8 cellular contexts compared by ENCODE assay signal in the genomic region with DNA sequence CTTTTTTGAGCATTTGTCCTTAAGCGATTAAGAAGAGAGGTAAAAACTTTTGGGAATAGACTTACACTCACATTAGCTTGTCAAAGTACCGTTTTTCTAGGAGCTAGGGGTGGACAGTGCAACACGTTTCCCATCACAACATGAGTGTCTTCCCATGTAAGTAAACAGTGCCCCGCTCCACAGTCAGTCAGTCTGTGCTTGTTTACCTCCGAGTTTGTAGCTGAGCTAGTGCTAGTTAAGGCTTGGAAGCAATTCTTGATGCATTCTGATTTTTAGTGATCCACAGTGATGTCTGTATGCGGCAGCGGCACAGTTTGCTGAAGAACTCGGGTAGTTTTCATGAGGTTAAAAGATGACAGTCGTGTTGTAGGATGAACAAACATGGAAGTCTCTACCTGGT. TPM values are rescaled to one million over a fixed set of nuclear protein-coding genes. Genes with fewer than 3 reads are reported as not detected.
A peak's percentile ranks its signal among the peaks of the same experiment; 100 is the strongest.
DNase-seq lines count a peak whose midpoint lies in the region; ATAC-seq and TF ChIP-seq lines count a peak whose summit lies in the region.

No MANE protein-coding gene starts in this region.

- peak overlapping the region; percentile 100 for H3K27ac Mint-ChIP-seq in neural crest cell (ENCODE audit: unreplicated experiment)

- peak overlapping the region; percentile 66 for H3K4me3 ChIP-seq in RWPE2 (ENCODE audit: severe bottlenecking)
- peak overlapping the region; percentile 92 for H3K4me3 ChIP-seq in endocrine pancreas (ENCODE audit: control insufficient read depth, insufficient read depth, low read length)

- H3K9ac ChIP-seq in endocrine pancreas (ENCODE audit: control insufficient read depth, insufficient read depth, low read length) = peak overlapping the region; percentile 44

- no peaks in the 10 kb centered on the region for H3K36me3 Mint-ChIP-seq in neural crest cell (ENCODE audit: low read depth)

- H3K9me3 ChIP-seq in RWPE2 (ENCODE audit: severe bottlenecking) = no peaks in the 10 kb centered on the region
- no peaks in the 10 kb centered on the region for H3K9me3 ChIP-seq in endocrine pancreas (ENCODE audit: control insufficient read depth, low read length)

- peaks cover 2% of the 10 kb centered on the region for H3K9me3 Mint-ChIP-seq in neural crest cell

- TF ChIP-seq CTCF in RWPE2 (IDR thresholded peaks at IDR 0.05; ENCODE audit: poor library complexity, severe bottlenecking) (no peak), neural crest cell (conservative IDR thresholded peaks at IDR 0.05) (no peak)

- H3K27me3 ChIP-seq in RWPE2 (ENCODE audit: insufficient read depth, poor library complexity, severe bottlenecking) (no peaks in the 10 kb centered on the region), endocrine pancreas (ENCODE audit: control insufficient read depth, insufficient read depth, low read length) (no peaks in the 10 kb centered on the region)

- ATAC-seq in RWPE2 (ENCODE audit: low read depth) (0 out of 3 replicates have a peak, but pooled peaks have one; percentile 1), HG03354 (IDR thresholded peaks at IDR 0.05; ENCODE audit: poor library complexity, severe bottlenecking, unreplicated experiment) (no peak), GM18511 (IDR thresholded peaks at IDR 0.05; ENCODE audit: unreplicated experiment) (no peak)

- peak; percentile 14 for DNase-seq in NCI-H2171 treated with DMSO at 0.1 percent for 48 hours (lab: John Stamatoyannopoulos, UW)
- DNase-seq in NCI-H2171 (lab: John Stamatoyannopoulos, UW) = no peak
- no peak for DNase-seq in RWPE2 (ENCODE audit: low spot score)
- peak; percentile 3 for DNase-seq in neural crest cell (ENCODE audit: low read depth, low spot score)
- no peak for DNase-seq in activated effector memory CD4-positive, alpha-beta T cell treated with Interleukin-2 at 50 U/mL for 16 hours

- H3K36me3 ChIP-seq in RWPE2 (ENCODE audit: low read depth) (no peaks in the 10 kb centered on the region), endocrine pancreas (ENCODE audit: control insufficient read depth, insufficient read depth, low read length) (no peaks in the 10 kb centered on the region)

- peak overlapping the region; percentile 98 for H3K4me3 Mint-ChIP-seq in neural crest cell

- H3K4me1 ChIP-seq in RWPE2 (ENCODE audit: insufficient read depth, poor library complexity, severe bottlenecking) (peaks cover 9% of the 10 kb centered on the region), endocrine pancreas (ENCODE audit: control insufficient read depth, insufficient read depth, low read length) (peaks cover 21% of the 10 kb centered on the region)

- H3K27ac ChIP-seq in RWPE2 (ENCODE audit: poor library complexity, severe bottlenecking) = peak overlapping the region; percentile 64

- no peaks in the 10 kb centered on the region for H3K27me3 Mint-ChIP-seq in neural crest cell (ENCODE audit: low read depth)

- peaks cover 42% of the 10 kb centered on the region for H3K4me1 Mint-ChIP-seq in neural crest cell

RNA-seq across cellular contexts. Expression of a gene that starts 0.9 kb away (rescaled TPM):
- 52.9 and 58.8 TPM in 2 replicates for total RNA-seq in neural crest cell

Comparison
In these comparisons a context has a peak if more than half of its experiments do, and no peak if none do; other contexts are left out.
1. DNase-seq: peak in NCI-H2171 treated with DMSO at 0.1 percent for 48 hours (single experiment) and neural crest cell (single experiment); none in NCI-H2171 (single experiment), RWPE2 (single experiment) and activated effector memory CD4-positive, alpha-beta T cell treated with Interleukin-2 at 50 U/mL for 16 hours (single experiment).